In the genomic region with DNA sequence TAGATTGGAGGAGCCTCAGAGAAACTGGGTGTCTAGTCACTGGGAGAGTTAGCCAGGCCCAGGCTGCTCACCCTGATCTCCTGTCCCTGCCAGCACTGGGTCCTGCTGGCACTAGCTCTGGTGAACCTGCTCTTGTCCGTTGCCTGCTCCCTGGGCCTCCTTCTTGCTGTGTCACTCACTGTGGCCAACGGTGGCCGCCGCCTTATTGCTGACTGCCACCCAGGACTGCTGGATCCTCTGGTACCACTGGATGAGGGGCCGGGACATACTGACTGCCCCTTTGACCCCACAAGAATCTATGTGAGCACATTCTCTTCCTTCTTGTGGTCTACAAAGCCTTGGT, we compare ENCODE assay signal across 10 cellular contexts. TPM values are rescaled to one million over a fixed set of nuclear protein-coding genes. Genes with fewer than 3 reads are reported as not detected.
A peak's percentile ranks its signal among the peaks of the same experiment; 100 is the strongest.
DNase-seq lines count a peak whose midpoint lies in the region; ATAC-seq and TF ChIP-seq lines count a peak whose summit lies in the region.
"Had no signal": no experiment of that assay in that cellular context is flagged by ENCODE, and none has a peak within 500 bp of the region (broad histone marks: within the 10 kb centered on the region; RNA-seq: fewer than 3 reads in every experiment).

No MANE protein-coding gene starts in this region.

- TF ChIP-seq CTCF in C4-2B (conservative IDR thresholded peaks at IDR 0.05) = no peak
- TF ChIP-seq CTCF in nephron progenitor cell (IDR thresholded peaks at IDR 0.05) = no peak

- H3K4me1 Mint-ChIP-seq in IgD-negative memory B cell (peaks cover 0 to 5% (median 2%) of the 10 kb centered on the region in 3 donors), nephron progenitor cell (peaks cover 27% of the 10 kb centered on the region)

- H3K36me3 ChIP-seq in Karpas-422 (ENCODE audit: insufficient read depth, low read length) = peaks cover 9% of the 10 kb centered on the region; the same call in 1 of the 2 replicates

- H3K27me3 ChIP-seq in Karpas-422 (ENCODE audit: low read length) = no peaks in the 10 kb centered on the region
- H3K27me3 ChIP-seq: spleen had no signal

- no peak overlapping the region for H2AFZ ChIP-seq in Karpas-422 (ENCODE audit: low read length)

- H3K4me3 ChIP-seq in Karpas-422 (ENCODE audit: low read length) = no peak overlapping the region

- ATAC-seq in esophagus mucosa (peak; percentile 27), HG02798 (IDR thresholded peaks at IDR 0.05; ENCODE audit: poor library complexity, unreplicated experiment) (no peak)

- H3K4me1 ChIP-seq in Karpas-422 (ENCODE audit: low read length) = no peaks in the 10 kb centered on the region

- H3K9me2 ChIP-seq in Karpas-422 (replicated peaks; ENCODE audit: insufficient read depth, low read length) = no peaks in the 10 kb centered on the region

- H3K36me3 Mint-ChIP-seq in IgD-negative memory B cell = peaks cover 3% of the 10 kb centered on the region
- peaks cover 63% of the 10 kb centered on the region for H3K36me3 Mint-ChIP-seq in nephron progenitor cell (ENCODE audit: low read depth)

- no peaks in the 10 kb centered on the region for H3K27me3 Mint-ChIP-seq in IgD-negative memory B cell
- no peaks in the 10 kb centered on the region for H3K27me3 Mint-ChIP-seq in nephron progenitor cell (ENCODE audit: low read depth, poor library complexity)

- H3K9me3 ChIP-seq in Karpas-422 (ENCODE audit: low read length) = no peaks in the 10 kb centered on the region
- H3K9me3 ChIP-seq: spleen had no signal

- H3K9ac ChIP-seq in Karpas-422 (ENCODE audit: low read length) = no peak overlapping the region

- H3K27ac ChIP-seq in C4-2B (peak overlapping the region; percentile 91), Karpas-422 (ENCODE audit: low read length) (no peak overlapping the region)

- H3K27ac Mint-ChIP-seq in IgD-negative memory B cell = peak overlapping the region in 2 of 3 donors; percentile 38 to 93
- peak overlapping the region; percentile 74 for H3K27ac Mint-ChIP-seq in nephron progenitor cell

- DNase-seq in nephron progenitor cell = no peak
- DNase-seq in Karpas-422 = no peak
- no peak for DNase-seq in NCI-H2107 (lab: John Stamatoyannopoulos, UW)
- no peak for DNase-seq in stimulated activated CD4-positive, alpha-beta T cell treated with anti-CD3 and anti-CD28 coated beads, Interleukin-1b, Interleukin-23, amount 100 ng/mL, for 48 hours
- DNase-seq: NCI-H187 treated with DMSO at 0.1 percent for 48 hours had no signal

- H4K20me1 ChIP-seq in Karpas-422 (ENCODE audit: insufficient read depth, low read depth, low read length) = no peaks in the 10 kb centered on the region

- H3K4me3 Mint-ChIP-seq in IgD-negative memory B cell (peak overlapping the region in 3 of 4 donors; percentile 33 to 55 (median 48)), nephron progenitor cell (peak overlapping the region; percentile 63)

- H3K9me3 Mint-ChIP-seq in IgD-negative memory B cell (no peaks in the 10 kb centered on the region), nephron progenitor cell (no peaks in the 10 kb centered on the region)

- no peaks in the 10 kb centered on the region for H3K79me2 ChIP-seq in Karpas-422 (ENCODE audit: low read length)

- no peak overlapping the region for H3K4me2 ChIP-seq in Karpas-422 (ENCODE audit: low read depth, low read length, poor library complexity, severe bottlenecking)

RNA-seq across cellular contexts. Expression of a gene that starts 0.8 kb away (rescaled TPM):
- 1.6 TPM for polyA plus RNA-seq in IgD-negative memory B cell
- 26.0 TPM for total RNA-seq in esophagus mucosa
- 0.61 TPM in 1 of 2 replicates, not detected in the other for total RNA-seq in Karpas-422 (2014; rRNA removed; shearing (Covaris generic); ENCODE audit: low replicate concordance)

RNA-seq across cellular contexts. Expression of a gene that starts 14.5 kb away (rescaled TPM):
- polyA plus RNA-seq in IgD-negative memory B cell = 69.2 TPM
- total RNA-seq in esophagus mucosa = 86.6 TPM
- 27.1 and 30.7 TPM in 2 replicates for total RNA-seq in Karpas-422 (2014; rRNA removed; shearing (Covaris generic); ENCODE audit: low replicate concordance)

RNA-seq across cellular contexts. Expression of a gene that starts 33.6 kb away (rescaled TPM):
- polyA plus RNA-seq in IgD-negative memory B cell = 80.1 TPM
- 57.3 TPM for total RNA-seq in esophagus mucosa
- 66.9 and 79.6 TPM in 2 replicates for total RNA-seq in Karpas-422 (2014; rRNA removed; shearing (Covaris generic); ENCODE audit: low replicate concordance)

RNA-seq across cellular contexts. Expression of a gene that starts 46.6 kb away (rescaled TPM):
- 1.9 TPM for polyA plus RNA-seq in IgD-negative memory B cell
- total RNA-seq in esophagus mucosa = 10.3 TPM
- total RNA-seq in Karpas-422 (2014; rRNA removed; shearing (Covaris generic); ENCODE audit: low replicate concordance) = 29.1 and 35.9 TPM in 2 replicates

RNA-seq across cellular contexts. Expression of a gene that starts 52.0 kb away (rescaled TPM):
- not detected for polyA plus RNA-seq in IgD-negative memory B cell
- 8.5 TPM for total RNA-seq in esophagus mucosa
- total RNA-seq in Karpas-422 (2014; rRNA removed; shearing (Covaris generic); ENCODE audit: low replicate concordance) = not detected in 2 replicates

Comparison
In these comparisons a context has a peak if more than half of its experiments do, and no peak if none do; other contexts are left out.
1. RNA of a gene that starts 0.8 kb away (total RNA-seq): 26.0 TPM in esophagus mucosa (single experiment); 0.61 TPM in Karpas-422; every median in the first group is over 10 times any median in the second.